In genomic region chr1:94417962-94418663, GRCh38 we compare ENCODE assay signal across 8 cellular contexts. TPM values are rescaled to one million over a fixed set of nuclear protein-coding genes. Genes with fewer than 3 reads are reported as not detected.
DNase-seq lines count a peak whose midpoint lies in the region; ATAC-seq, FAIRE-seq and TF ChIP-seq lines count a peak whose summit lies in the region.

ABCD3 (plus strand) TSS chr1:94418389; CDS start chr1:94418479, 90 bp downstream.

- TF ChIP-seq RAD21 in H1 (IDR thresholded peaks at IDR 0.05 in 1 of 2, conservative IDR thresholded peaks at IDR 0.05 in 1 of 2; ENCODE audit: low read depth in 2 of 2, low read length in 2 of 2): no peak

- H2BK20ac ChIP-seq in H1 (ENCODE audit: low read length): no peak within 1 kb of the TSS

- ATAC-seq in GM21381 (IDR thresholded peaks at IDR 0.05; ENCODE audit: unreplicated experiment): peak; percentile 95

- H3K4me3 ChIP-seq in H1 (ENCODE audit: extremely low read depth in 1 of 4, insufficient read depth in 2 of 4, low read depth in 3 of 4, low read length in 4 of 4) (peak within 1 kb of the TSS; percentile 75 to 94 (median 90)), mesendoderm (ENCODE audit: low read length) (peak within 1 kb of the TSS; percentile 53)

- peak; percentile 83 for FAIRE-seq in HTR-8/SVneo (lab: Jason Lieb, UNC)
- FAIRE-seq in H1 (lab: Jason Lieb, UNC): no peak

- H3K4me1 ChIP-seq in H1 (replicated peaks in 1 of 4; ENCODE audit: control insufficient read depth in 3 of 4, insufficient read depth in 4 of 4, low read length in 3 of 4) (peaks cover 0 to 7% (median 0%) of the 10 kb centered on the region in 4 experiments; a peak in 4 of 7 replicates), mesendoderm (ENCODE audit: control insufficient read depth, low read depth, low read length) (no peaks in the 10 kb centered on the region)

- TF ChIP-seq CTCF in H1 (IDR thresholded peaks at IDR 0.05; ENCODE audit: control extremely low read depth in 1 of 3, insufficient read depth in 1 of 3, low read depth in 1 of 3, low read length in 3 of 3): no peak

- peak within 1 kb of the TSS; percentile 61; the same call in 1 of the 2 replicates for H2BK5ac ChIP-seq in H1 (ENCODE audit: low read depth, low read length)
- peak within 1 kb of the TSS; percentile 12 for H2BK5ac ChIP-seq in mesendoderm (ENCODE audit: low read length)

- H3K14ac ChIP-seq in H1 (ENCODE audit: insufficient read length): no peak within 1 kb of the TSS

- H2BK15ac ChIP-seq in H1 (ENCODE audit: low read length) (peak within 1 kb of the TSS; percentile 10; the same call in 1 of the 2 replicates), mesendoderm (replicated peaks; ENCODE audit: low read depth) (peak within 1 kb of the TSS; percentile 39)

- H3K23ac ChIP-seq in H1 (ENCODE audit: insufficient read length): no peak within 1 kb of the TSS
- H3K23ac ChIP-seq in mesendoderm (ENCODE audit: low read length): no peak within 1 kb of the TSS

- H3K9me3 ChIP-seq in H1 (ENCODE audit: insufficient read depth in 2 of 2, low read depth in 1 of 2, low read length in 1 of 2): no peaks in the 10 kb centered on the region

- H3K4me2 ChIP-seq in H1 (ENCODE audit: insufficient read depth in 1 of 2, low read depth in 2 of 2, low read length in 2 of 2) (peak within 1 kb of the TSS; percentile 91 to 99), mesendoderm (ENCODE audit: low read length) (peak within 1 kb of the TSS; percentile 90)

- 1% methylated on average over 53 of the region's 85 CpGs; no CpG with 5 or more reads in 1 of the 2 experiments for WGBS in H1 (ENCODE audit: extremely low coverage in 1 of 2, insufficient coverage in 1 of 2, insufficient read length in 1 of 2, insufficient replicate concordance in 2 of 2, low coverage in 1 of 2, low lambda C conversion rate in 2 of 2, missing lambda C conversion rate in 1 of 2), 2 experiments
- no CpG with 5 or more reads among the region's 85 CpGs for WGBS in mesendoderm (ENCODE audit: extremely low coverage, insufficient coverage, low lambda C conversion rate)

- CTCF ChIA-PET in H1 (lab: Charles Lee; ENCODE audit: partially characterized antibody): interaction anchor here (1.1 to 1.2 kb wide), 2 partner anchors 83 to 180 kb away, joined by 3 to 4 read pairs; partner anchors contain the start of gene ARHGAP29

- H3K56ac ChIP-seq in H1 (replicated peaks; ENCODE audit: insufficient read length, low read depth, low read length) (peak within 1 kb of the TSS; percentile 84), mesendoderm (ENCODE audit: low read length) (peak within 1 kb of the TSS; percentile 97)

- no peaks in the 10 kb centered on the region for H3K36me3 ChIP-seq in H1 (ENCODE audit: control insufficient read depth in 2 of 4, insufficient read depth in 4 of 4, low read length in 3 of 4)
- H3K36me3 ChIP-seq in mesendoderm (ENCODE audit: control insufficient read depth, insufficient read depth, low read length): no peaks in the 10 kb centered on the region

- H2BK12ac ChIP-seq in H1 (ENCODE audit: low read depth, low read length): 0 out of 2 replicates have a peak within 1 kb of the TSS, but pooled peaks have one; percentile 31

- 0 out of 2 replicates have a peak, but pooled peaks cover 3% of the 10 kb centered on the region for H3K79me1 ChIP-seq in H1 (ENCODE audit: low read depth, low read length)
- H3K79me1 ChIP-seq in mesendoderm (ENCODE audit: low read length): peaks cover 5% of the 10 kb centered on the region

- peak within 1 kb of the TSS; percentile 91 for H2AFZ ChIP-seq in H1 (ENCODE audit: low read length)

- H2BK120ac ChIP-seq in H1 (replicated peaks; ENCODE audit: low read depth, low read length): no peak within 1 kb of the TSS
- no peak within 1 kb of the TSS for H2BK120ac ChIP-seq in mesendoderm (ENCODE audit: low read depth, low read length)

- peak in 1 of 2 experiments; percentile 64; a peak in 2 of 3 replicates for TF ChIP-seq POLR2A in H1 (IDR thresholded peaks at IDR 0.05; ENCODE audit: control extremely low read depth in 1 of 2, low read depth in 2 of 2, low read length in 2 of 2)

- peaks cover 15% of the 10 kb centered on the region for H3K23me2 ChIP-seq in H1 (ENCODE audit: low read depth, low read length)

- H4K20me1 ChIP-seq in H1 (replicated peaks in 1 of 2; ENCODE audit: control insufficient read depth in 1 of 2, insufficient read depth in 2 of 2, low read length in 2 of 2): peaks cover 0 to 3% of the 10 kb centered on the region in 2 experiments

- POLR2A ChIA-PET in H1 (lab: Charles Lee; ENCODE audit: partially characterized antibody): interaction anchor here (1.2 kb wide), 1 partner anchor 9 kb away, joined by 3 read pairs; no protein-coding TSS in a partner anchor

- H3K4ac ChIP-seq in H1 (replicated peaks; ENCODE audit: insufficient read length, low read depth, low read length): no peak within 1 kb of the TSS
- H3K4ac ChIP-seq in mesendoderm (ENCODE audit: low read depth, low read length): peak within 1 kb of the TSS; percentile 18

- H3K79me2 ChIP-seq in H1 (ENCODE audit: control insufficient read depth in 1 of 2, insufficient read depth in 2 of 2, low read length in 2 of 2) (peaks cover 0 to 40% of the 10 kb centered on the region in 2 experiments; a peak in 3 of 4 replicates), mesendoderm (ENCODE audit: control insufficient read depth, insufficient read depth, low read length) (peaks cover 10% of the 10 kb centered on the region)

- DNase-seq in COR-L47 (lab: John Stamatoyannopoulos, UW) (peak; percentile 98), HTR-8/SVneo (ENCODE audit: insufficient read length, low spot score) (peak; percentile 87), NOMO-1 treated with dmso at 0.1 percent for 144 hours (lab: John Stamatoyannopoulos, UW; ENCODE audit: unreplicated experiment) (peak; percentile 96), H1 (ENCODE audit: low read depth in 1 of 2, low spot score in 2 of 2) (peak; percentile 59 to 91), mesendoderm (peak; percentile 97)
- peak; percentile 82 to 97 (median 95) for DNase-seq in activated CD8-positive, alpha-beta memory T cell treated with anti-CD3 and anti-CD28 coated beads for 48 hours (ENCODE audit: low read depth in 2 of 3, low spot score in 2 of 3)
- DNase-seq in stimulated activated CD8-positive, alpha-beta memory T cell treated with anti-CD3 and anti-CD28 coated beads, Interleukin-12 subunit alpha, Interleukin-12 subunit beta, amount 100 ng/mL, for 4 hours (ENCODE audit: low read depth): peak; percentile 99

- H3K18ac ChIP-seq in H1 (ENCODE audit: extremely low read depth, low read length): peak within 1 kb of the TSS; percentile 94
- peak within 1 kb of the TSS; percentile 65 for H3K18ac ChIP-seq in mesendoderm (ENCODE audit: low read length)

- TF ChIP-seq EP300 in H1 (IDR thresholded peaks at IDR 0.05; ENCODE audit: borderline replicate concordance in 1 of 2, low read depth in 2 of 2, low read length in 2 of 2): no peak

- peak within 1 kb of the TSS; percentile 77 for H4K91ac ChIP-seq in H1 (replicated peaks; ENCODE audit: insufficient read length, low read length)

- peaks cover 0 to 3% (median 0%) of the 10 kb centered on the region in 4 experiments; a peak in 2 of 7 replicates for H3K27me3 ChIP-seq in H1 (replicated peaks in 1 of 4; ENCODE audit: control insufficient read depth in 3 of 4, extremely low read depth in 1 of 4, insufficient read depth in 3 of 4, low read length in 3 of 4)
- no peaks in the 10 kb centered on the region for H3K27me3 ChIP-seq in mesendoderm (ENCODE audit: insufficient read depth, low read length, poor library complexity)

- H4K8ac ChIP-seq in H1 (ENCODE audit: extremely low read depth, insufficient read depth, low read length) (peak within 1 kb of the TSS; percentile 92), mesendoderm (ENCODE audit: low read depth, low read length) (peak within 1 kb of the TSS; percentile 6)

- H3K9ac ChIP-seq in H1 (replicated peaks in 1 of 4; ENCODE audit: extremely low read depth in 1 of 4, low read depth in 3 of 4, low read length in 3 of 4): peak within 1 kb of the TSS; percentile 69 to 80 (median 74)
- H3K9ac ChIP-seq in mesendoderm (ENCODE audit: low read length): peak within 1 kb of the TSS; percentile 81

- peak within 1 kb of the TSS; percentile 88 for H4K5ac ChIP-seq in H1 (ENCODE audit: insufficient read length, low read depth, low read length)
- no peak within 1 kb of the TSS for H4K5ac ChIP-seq in mesendoderm (ENCODE audit: low read length)

- H2AK5ac ChIP-seq in H1 (ENCODE audit: low read depth, low read length): no peak within 1 kb of the TSS
- H2AK5ac ChIP-seq in mesendoderm (ENCODE audit: low read length): no peak within 1 kb of the TSS

- H3K27ac ChIP-seq in H1 (ENCODE audit: low read depth, low read length) (no peak within 1 kb of the TSS; the same call in 1 of the 2 replicates), mesendoderm (ENCODE audit: low read depth, low read length) (no peak within 1 kb of the TSS)

TF ChIP-seq in H1, 55 proteins besides CTCF, POLR2A, EP300 and RAD21 (continues in another document):
- peak; percentile 94 for TF ChIP-seq KDM4A (IDR thresholded peaks at IDR 0.05; ENCODE audit: low read depth, low read length, severe bottlenecking)
- peak; percentile 72 for TF ChIP-seq TAF7 (optimal IDR thresholded peaks at IDR 0.05; ENCODE audit: borderline replicate concordance, low read depth, low read length)
- TF ChIP-seq JUND (IDR thresholded peaks at IDR 0.05; ENCODE audit: low read length): no peak
- TF ChIP-seq RBBP5 (IDR thresholded peaks at IDR 0.05; ENCODE audit: borderline replicate concordance, low read depth, low read length): peak; percentile 98
- TF ChIP-seq EGR1 (IDR thresholded peaks at IDR 0.05; ENCODE audit: borderline replicate concordance, low read depth, low read length): peak; percentile 80; the same call in 1 of the 2 replicates
- no peak for TF ChIP-seq GABPA (IDR thresholded peaks at IDR 0.05; ENCODE audit: borderline replicate concordance, insufficient read depth, low read length)
- peak; percentile 56 for TF ChIP-seq NRF1 (IDR thresholded peaks at IDR 0.05; ENCODE audit: low read depth, low read length)
- peak; percentile 61 for TF ChIP-seq PHF8 (conservative IDR thresholded peaks at IDR 0.05; ENCODE audit: low read depth, low read length)
- no peak for TF ChIP-seq SUZ12 (IDR thresholded peaks at IDR 0.05; ENCODE audit: low read length)
- no peak for TF ChIP-seq SP1 (IDR thresholded peaks at IDR 0.05; ENCODE audit: low read depth, low read length)

RNA-seq across cellular contexts. Expression of gene ABCD3, which starts in this region (rescaled TPM):
- total RNA-seq in H1 (2021; fragmentation: NEBNext Ultra II Directional; extraction: Animal tissue kit (Norgen Biotek cat#: 25700)): 28.1 and 29.4 TPM in 2 replicates
- polyA plus RNA-seq in H1 (2011; rRNA removed): 3.6 and 6.6 TPM in 2 replicates
- 8.2 TPM for polyA plus RNA-seq in H1 (2011; cell fraction: cytosol; rRNA removed)
- 4.6 TPM for polyA plus RNA-seq in H1 (2011; cell fraction: nucleus; rRNA removed)
- polyA plus RNA-seq in H1 (2012, experiment 1 of 2): 9.8 to 19.7 TPM (median 12.2 TPM) in 4 replicates
- 1.6 TPM for polyA plus RNA-seq in H1 (2012, experiment 2 of 2)
- 17.0 TPM for polyA plus RNA-seq in H1 (2013, experiment 1 of 2)
- polyA plus RNA-seq in H1 (2013, experiment 2 of 2): 16.9 TPM
- polyA minus RNA-seq in H1 (2011; rRNA and poly(A)+ RNA removed): 13.9 and 16.4 TPM in 2 replicates
- polyA minus RNA-seq in H1 (2011; cell fraction: cytosol; rRNA and poly(A)+ RNA removed): 8.2 TPM
- 21.7 TPM for polyA minus RNA-seq in H1 (2011; cell fraction: nucleus; rRNA and poly(A)+ RNA removed)
- polyA plus RNA-seq in mesendoderm (2013, experiment 1 of 2): 24.6 TPM
- 23.6 TPM for polyA plus RNA-seq in mesendoderm (2013, experiment 2 of 2)
